In genomic region chr9:23821400-23822181, GRCh38 we compare ENCODE assay signal across 9 cellular contexts. TPM values are rescaled to one million over a fixed set of nuclear protein-coding genes. Genes with fewer than 3 reads are reported as not detected.
DNase-seq lines count a peak whose midpoint lies in the region; ATAC-seq and TF ChIP-seq lines count a peak whose summit lies in the region.
"Had no signal": no experiment of that assay in that cellular context is flagged by ENCODE, and none has a peak within 500 bp of the region (broad histone marks: within the 10 kb centered on the region; RNA-seq: fewer than 3 reads in every experiment).

No MANE protein-coding gene starts in this region.

- WGBS in esophagus, 2 donors, result 2 to 4% methylated on average over 60 to 95 of the region's 95 CpGs
- 1 to 2% (median 1%) methylated on average over 73 to 95 of the region's 95 CpGs for WGBS in ovary, 3 donors

- TF ChIP-seq POLR2A in ovary (IDR thresholded peaks at IDR 0.05), result no peak

- H3K4me1 ChIP-seq in esophagus (ENCODE audit: control insufficient read depth in 2 of 2, insufficient read depth in 2 of 2, low read length in 1 of 2) (peaks cover 10 to 13% of the 10 kb centered on the region in 2 donors), ovary (ENCODE audit: insufficient read depth) (peaks cover 21% of the 10 kb centered on the region)

- DNase-seq in DMS53 treated with DMSO at 0.1 percent for 48 hours (lab: John Stamatoyannopoulos, UW; ENCODE audit: unreplicated experiment), result peak; percentile 29
- DNase-seq in NCI-H510A treated with DMSO at 0.1 percent for 48 hours (lab: John Stamatoyannopoulos, UW), result peak; percentile 26
- peak in 3 of 5 donors; percentile 26 to 50 (median 38) for DNase-seq in ovary
- no peak for DNase-seq in EL
- no peak for DNase-seq in GDM1 (lab: John Stamatoyannopoulos, UW)
- DNase-seq in activated CD4-positive, alpha-beta T cell treated with anti-CD3 and anti-CD28 coated beads for 36 hours, result no peak

- no peak for TF ChIP-seq CTCF in ovary (IDR thresholded peaks at IDR 0.05)

- no peaks in the 10 kb centered on the region for H3K36me3 Mint-ChIP-seq in activated CD4-positive, alpha-beta T cell treated with anti-CD3 and anti-CD28 coated beads for 36 hours (ENCODE audit: low read depth)

- no peak for TF ChIP-seq EP300 in ovary (IDR thresholded peaks at IDR 0.05)

- H3K9me3 Mint-ChIP-seq in activated CD4-positive, alpha-beta T cell treated with anti-CD3 and anti-CD28 coated beads for 36 hours (ENCODE audit: low read depth), result peaks cover 7% of the 10 kb centered on the region

- no peak overlapping the region for H3K27ac Mint-ChIP-seq in activated CD4-positive, alpha-beta T cell treated with anti-CD3 and anti-CD28 coated beads for 36 hours

- peaks cover 31% of the 10 kb centered on the region for H3K27me3 Mint-ChIP-seq in activated CD4-positive, alpha-beta T cell treated with anti-CD3 and anti-CD28 coated beads for 36 hours

- intact Hi-C loops in ovary (cut with DNase I), result no loop called here
- intact Hi-C loops in activated CD4-positive, alpha-beta T cell treated with anti-CD3 and anti-CD28 coated beads for 36 hours (cut with DNase I, micrococcal nuclease), result loop anchor here (5.0 to 10.0 kb wide), 2 partner anchors 1837 to 1854 kb away; no protein-coding TSS in a partner anchor

- CTCF ChIA-PET in activated CD4-positive, alpha-beta T cell treated with anti-CD3 and anti-CD28 coated beads for 36 hours (lab: Charles Lee), result no interaction called here

- peak overlapping the region; percentile 23 to 52 for H3K4me3 ChIP-seq in esophagus (ENCODE audit: low read depth in 1 of 2, low read length in 2 of 2)
- peak overlapping the region; percentile 31 for H3K4me3 ChIP-seq in ovary
- H3K4me3 ChIP-seq: GM12878 had no signal

- peaks cover 0 to 34% of the 10 kb centered on the region in 2 donors for H3K27me3 ChIP-seq in esophagus (ENCODE audit: control insufficient read depth in 1 of 2, insufficient read depth in 2 of 2, low read length in 2 of 2)
- H3K27me3 ChIP-seq in ovary, result peaks cover 7% of the 10 kb centered on the region

- H3K4me3 Mint-ChIP-seq in activated CD4-positive, alpha-beta T cell treated with anti-CD3 and anti-CD28 coated beads for 36 hours, result no peak overlapping the region

- H3K27ac ChIP-seq in esophagus (ENCODE audit: low read depth in 2 of 2, low read length in 1 of 2) (no peak overlapping the region), ovary (no peak overlapping the region)

- H3K9me3 ChIP-seq in esophagus (ENCODE audit: control insufficient read depth in 2 of 2, insufficient read depth in 1 of 2, low read depth in 1 of 2, low read length in 1 of 2) (peaks cover 0 to 13% of the 10 kb centered on the region in 2 donors), ovary (peaks cover 0 to 5% of the 10 kb centered on the region in 2 donors)

- H3K4me1 Mint-ChIP-seq in activated CD4-positive, alpha-beta T cell treated with anti-CD3 and anti-CD28 coated beads for 36 hours, result no peaks in the 10 kb centered on the region

- H3K36me3 ChIP-seq in esophagus (ENCODE audit: control insufficient read depth in 2 of 2, insufficient read depth in 2 of 2, low read length in 1 of 2) (no peaks in the 10 kb centered on the region), ovary (no peaks in the 10 kb centered on the region)

- ATAC-seq in GM21423 (IDR thresholded peaks at IDR 0.05; ENCODE audit: unreplicated experiment), result no peak
- ATAC-seq in activated CD4-positive, alpha-beta T cell treated with anti-CD3 and anti-CD28 coated beads for 36 hours, result no peak
- ATAC-seq: GM12878 had no signal

- POLR2A ChIA-PET in activated CD4-positive, alpha-beta T cell treated with anti-CD3 and anti-CD28 coated beads for 36 hours (lab: Charles Lee), result no interaction called here

RNA-seq across cellular contexts. Expression of gene ELAVL2, which starts 4.4 kb away (rescaled TPM):
- polyA plus RNA-seq in esophagus, result under 1 TPM; 0.02 TPM
- total RNA-seq in ovary, result 1 to 10 TPM in 3 of 7 donors, under 1 TPM in 4; 0.36 to 1.7 (median 0.99) TPM
- polyA plus RNA-seq in ovary, result under 1 TPM; 0.45 to 0.88 TPM
- not detected for total RNA-seq in activated CD4-positive, alpha-beta T cell treated with anti-CD3 and anti-CD28 coated beads for 36 hours

Comparison
In these comparisons a context has a peak if more than half of its experiments do, and no peak if none do; other contexts are left out.
1. DNase-seq: peak in DMS53 treated with DMSO at 0.1 percent for 48 hours (single experiment), NCI-H510A treated with DMSO at 0.1 percent for 48 hours (single experiment) and ovary (3 of 5); none in EL (single experiment), GDM1 (single experiment) and activated CD4-positive, alpha-beta T cell treated with anti-CD3 and anti-CD28 coated beads for 36 hours (single experiment).
2. intact Hi-C loops: an anchor here in activated CD4-positive, alpha-beta T cell treated with anti-CD3 and anti-CD28 coated beads for 36 hours (5.0 to 10.0 kb wide); none called in ovary.